Comparison of ENCODE assay signal across 8 cellular contexts in genomic region chr19:1851581-1852293, GRCh38. TPM values are rescaled to one million over a fixed set of nuclear protein-coding genes. Genes with fewer than 3 reads are reported as not detected.
A peak's percentile ranks its signal among the peaks of the same experiment; 100 is the strongest.
DNase-seq lines count a peak whose midpoint lies in the region; TF ChIP-seq lines count a peak whose summit lies in the region.

No MANE protein-coding gene starts in this region.

- H3K27ac Mint-ChIP-seq in dendritic cell treated with granulocyte-macrophage colony-stimulating factor and Interleukin-4, amounts not matched to agents 40 ng/mL and 50 ng/mL, for 4 days, result no peak overlapping the region

- H4K20me1 ChIP-seq in osteoblast (ENCODE audit: insufficient read depth, low read length), result peaks cover 57% of the 10 kb centered on the region

- H3K36me3 Mint-ChIP-seq in dendritic cell treated with granulocyte-macrophage colony-stimulating factor and Interleukin-4, amounts not matched to agents 40 ng/mL and 50 ng/mL, for 4 days (ENCODE audit: low read depth), result peaks cover 66% of the 10 kb centered on the region

- DNase-seq in GM20000 (ENCODE audit: low spot score), result peak; percentile 76
- peak; percentile 54 for DNase-seq in activated CD4-positive, alpha-beta T cell treated with anti-CD3 and anti-CD28 coated beads for 1 hour
- peak in 2 of 3 experiments; percentile 59 to 77 for DNase-seq in stimulated activated CD4-positive, alpha-beta T cell treated with anti-CD3 and anti-CD28 coated beads, TNF-alpha, amount 100 ng/mL, for 4 hours (ENCODE audit: low read depth in 3 of 3)
- DNase-seq in posterior vena cava (ENCODE audit: low spot score), result no peak
- DNase-seq in NCI-H1048 (lab: John Stamatoyannopoulos, UW), result no peak
- no peak for DNase-seq in osteoblast (ENCODE audit: insufficient read length, low spot score, missing footprints)
- no peak for DNase-seq in NCI-H82 (lab: John Stamatoyannopoulos, UW)

- peaks cover 4% of the 10 kb centered on the region for H3K27me3 Mint-ChIP-seq in dendritic cell treated with granulocyte-macrophage colony-stimulating factor and Interleukin-4, amounts not matched to agents 40 ng/mL and 50 ng/mL, for 4 days

- H3K4me2 ChIP-seq in osteoblast (ENCODE audit: insufficient read depth, low read length), result no peak overlapping the region

- peaks cover 52% of the 10 kb centered on the region for H3K4me1 Mint-ChIP-seq in dendritic cell treated with granulocyte-macrophage colony-stimulating factor and Interleukin-4, amounts not matched to agents 40 ng/mL and 50 ng/mL, for 4 days (ENCODE audit: low read depth)

- no peaks in the 10 kb centered on the region for H3K9me3 ChIP-seq in osteoblast (ENCODE audit: low read depth, low read length)

- no peak overlapping the region for H2AFZ ChIP-seq in osteoblast (ENCODE audit: low read length)

- peak overlapping the region; percentile 9 for H3K4me3 Mint-ChIP-seq in dendritic cell treated with granulocyte-macrophage colony-stimulating factor and Interleukin-4, amounts not matched to agents 40 ng/mL and 50 ng/mL, for 4 days

- TF ChIP-seq CTCF in GM20000 (IDR thresholded peaks at IDR 0.05; ENCODE audit: extremely low read depth, missing control alignments), result no peak
- no peak for TF ChIP-seq CTCF in osteoblast (IDR thresholded peaks at IDR 0.05; ENCODE audit: extremely low read depth, low read depth, low read length)

- H3K27me3 ChIP-seq in osteoblast (ENCODE audit: insufficient read depth, low read length), result no peaks in the 10 kb centered on the region

- peaks cover 20% of the 10 kb centered on the region for H3K4me1 ChIP-seq in osteoblast (ENCODE audit: insufficient read depth, low read length)

- H3K27ac ChIP-seq in osteoblast (ENCODE audit: low read depth, low read length), result no peak overlapping the region

- no peak overlapping the region for H3K4me3 ChIP-seq in osteoblast (ENCODE audit: insufficient read depth, low read length)

- intact Hi-C loops in dendritic cell treated with granulocyte-macrophage colony-stimulating factor and Interleukin-4, amounts not matched to agents 40 ng/mL and 50 ng/mL, for 4 days (cut with micrococcal nuclease), result no loop called here
- intact Hi-C loops in posterior vena cava (cut with DNase I), result no loop called here

- H3K79me2 ChIP-seq in osteoblast (ENCODE audit: insufficient read depth, low read length), result peaks cover 81% of the 10 kb centered on the region

- peaks cover 2% of the 10 kb centered on the region for H3K36me3 ChIP-seq in osteoblast (ENCODE audit: insufficient read depth, low read length)

- no peaks in the 10 kb centered on the region for H3K9me3 Mint-ChIP-seq in dendritic cell treated with granulocyte-macrophage colony-stimulating factor and Interleukin-4, amounts not matched to agents 40 ng/mL and 50 ng/mL, for 4 days

RNA-seq across cellular contexts. Expression of gene REXO1, which starts 3.5 kb away (rescaled TPM):
- total RNA-seq in posterior vena cava (10 to 100 TPM; 22.8 to 27.4 TPM), osteoblast (8.5 and 9.4 TPM in 2 replicates)

RNA-seq across cellular contexts. Expression of gene KLF16, which starts 11.6 kb away (rescaled TPM):
- total RNA-seq in posterior vena cava (10 to 100 TPM in 1 of 2 donors, 1 to 10 TPM in 1; 9.4 to 16.2 TPM), osteoblast (6.9 and 11.5 TPM in 2 replicates)

RNA-seq across cellular contexts. Expression of gene ABHD17A, which starts 33.6 kb away (rescaled TPM):
- total RNA-seq in posterior vena cava (10 to 100 TPM; 49.9 to 51.4 TPM), osteoblast (49.5 and 52.5 TPM in 2 replicates)

RNA-seq across cellular contexts. Expression of gene ATP8B3, which starts 39.7 kb away (rescaled TPM):
- total RNA-seq in posterior vena cava (1 to 10 TPM; 1.1 to 2.0 TPM), osteoblast (0.59 and 0.72 TPM in 2 replicates)

RNA-seq across cellular contexts. Expression of gene ADAT3, which starts 53.5 kb away (rescaled TPM):
- 1 to 10 TPM; 3.0 to 3.6 TPM for total RNA-seq in posterior vena cava
- 3.3 and 3.8 TPM in 2 replicates for total RNA-seq in osteoblast

Comparison
In these comparisons a context has a peak if more than half of its experiments do, and no peak if none do; other contexts are left out.
1. DNase-seq: peak in GM20000 (single experiment), activated CD4-positive, alpha-beta T cell treated with anti-CD3 and anti-CD28 coated beads for 1 hour (single experiment) and stimulated activated CD4-positive, alpha-beta T cell treated with anti-CD3 and anti-CD28 coated beads, TNF-alpha, amount 100 ng/mL, for 4 hours (2 of 3); none in posterior vena cava (single experiment), NCI-H1048 (single experiment), osteoblast (single experiment) and NCI-H82 (single experiment).